12 cellular contexts compared by ENCODE assay signal in the genomic region with DNA sequence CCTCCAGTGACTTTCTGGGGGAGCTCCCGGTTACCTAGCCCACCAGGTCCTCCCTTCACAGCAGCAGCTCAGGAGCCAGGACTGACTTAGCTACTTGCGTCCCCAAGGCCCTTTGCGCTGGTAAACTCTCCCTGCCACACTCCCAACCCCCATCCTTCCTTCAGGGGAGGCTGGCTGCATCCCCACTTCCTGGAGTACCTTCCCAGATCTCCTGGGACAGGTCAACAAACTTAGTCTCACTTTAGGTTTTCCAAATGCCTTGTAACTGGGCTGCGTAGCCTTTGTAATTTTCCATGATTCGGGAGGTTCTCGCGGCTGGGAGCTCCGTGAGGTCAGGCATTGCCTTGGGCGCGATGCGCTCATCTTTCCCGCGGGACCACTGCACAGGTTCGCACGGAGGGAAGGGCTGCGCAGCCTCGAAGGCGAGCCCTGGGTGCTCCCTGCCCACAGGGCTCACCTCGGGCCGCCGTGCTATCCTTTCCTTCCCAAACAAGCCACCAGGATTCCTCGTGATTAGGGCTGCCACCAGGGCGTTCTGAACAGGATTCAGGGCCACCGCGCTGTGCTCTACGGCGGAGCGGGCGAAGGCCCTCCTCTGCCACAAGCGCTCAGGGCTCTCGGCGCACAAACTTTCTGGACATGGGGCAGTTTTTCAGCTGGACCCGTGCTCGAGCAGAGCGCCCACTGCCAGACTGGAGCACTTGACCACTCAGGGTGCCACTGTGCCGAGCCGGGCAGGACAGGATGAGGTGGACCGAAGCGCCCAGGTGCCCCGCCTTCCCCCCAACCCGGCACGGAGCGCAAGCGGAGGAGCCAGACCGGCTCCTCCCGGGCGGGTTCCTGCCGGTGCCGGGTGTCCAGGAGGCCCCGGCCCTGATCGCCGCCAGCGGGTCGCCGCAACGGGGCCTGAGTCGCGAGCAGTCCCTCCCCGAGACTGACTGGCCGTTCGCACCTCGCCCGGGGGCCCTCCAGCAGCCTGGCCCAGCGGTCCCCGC. TPM values are rescaled to one million over a fixed set of nuclear protein-coding genes. Genes with fewer than 3 reads are reported as not detected.
A peak's percentile ranks its signal among the peaks of the same experiment; 100 is the strongest.
DNase-seq lines count a peak whose midpoint lies in the region; ATAC-seq and TF ChIP-seq lines count a peak whose summit lies in the region.
"Had no signal": no experiment of that assay in that cellular context is flagged by ENCODE, and none has a peak within 500 bp of the region (broad histone marks: within the 10 kb centered on the region; RNA-seq: fewer than 3 reads in every experiment).

No MANE protein-coding gene starts in this region.

- intact Hi-C loops in dorsolateral prefrontal cortex (cut with DNase I): no loop called here
- intact Hi-C loops in left lung (cut with DNase I): no loop called here

- H3K27me3 ChIP-seq in dorsolateral prefrontal cortex (peaks cover 0 to 59% (median 42%) of the 10 kb centered on the region in 45 donors), left lung (peaks cover 24 to 87% of the 10 kb centered on the region in 2 donors), smooth muscle cell (ENCODE audit: low read depth) (peaks cover 94% of the 10 kb centered on the region)

- peak overlapping the region; percentile 83 for H3K4me2 ChIP-seq in smooth muscle cell

- peak overlapping the region; percentile 18 for H2AFZ ChIP-seq in smooth muscle cell (ENCODE audit: low read depth)

- WGBS in smooth muscle cell (ENCODE audit: low lambda C conversion rate): 5% methylated on average over 53 of the region's 65 CpGs

- H3K4me3 ChIP-seq in dorsolateral prefrontal cortex (peak overlapping the region in 33 of 59 donors; percentile 3 to 52 (median 30)), left lung (peak overlapping the region; percentile 34 to 50), smooth muscle cell (peak overlapping the region; percentile 53)

- H3K9me3 ChIP-seq in left lung (no peaks in the 10 kb centered on the region), smooth muscle cell (replicated peaks; ENCODE audit: low read depth) (no peaks in the 10 kb centered on the region)

- no peak overlapping the region for H3K9ac ChIP-seq in smooth muscle cell (ENCODE audit: low read depth)

- H3K36me3 ChIP-seq in left lung (no peaks in the 10 kb centered on the region), smooth muscle cell (ENCODE audit: low read depth) (no peaks in the 10 kb centered on the region)

- peak; percentile 17 for DNase-seq in DMS 273 (lab: John Stamatoyannopoulos, UW; ENCODE audit: unreplicated experiment)
- DNase-seq in DMS 273 treated with DMSO at 0.1 percent for 48 hours (lab: John Stamatoyannopoulos, UW): no peak
- no peak for DNase-seq in dorsolateral prefrontal cortex
- DNase-seq in left lung: peak in 1 of 2 donors; percentile 84
- DNase-seq in smooth muscle cell (lab: John Stamatoyannopoulos, UW; ENCODE audit: unreplicated experiment): no peak
- no peak for DNase-seq in AG08395 (ENCODE audit: low spot score)
- no peak for DNase-seq in NCI-H1930 (lab: John Stamatoyannopoulos, UW)
- DNase-seq in HPDE6-E6E7 (ENCODE audit: extremely low spot score): no peak
- DNase-seq: Karpas-422, NCI-H69 had no signal

- H3K79me2 ChIP-seq in smooth muscle cell (ENCODE audit: low read depth): no peaks in the 10 kb centered on the region

- peak; percentile 36 for ATAC-seq in left lung

- H3K4me1 ChIP-seq in left lung (peaks cover 0 to 9% of the 10 kb centered on the region in 2 donors), smooth muscle cell (ENCODE audit: low read depth) (no peaks in the 10 kb centered on the region)

- no peak for TF ChIP-seq CTCF in dorsolateral prefrontal cortex (IDR thresholded peaks at IDR 0.05 in 54 of 56, conservative IDR thresholded peaks at IDR 0.05 in 2 of 56; ENCODE audit: low read depth in 1 of 56, partially characterized antibody in 56 of 56)
- no peak for TF ChIP-seq CTCF in left lung (IDR thresholded peaks at IDR 0.05)
- TF ChIP-seq CTCF in smooth muscle cell (IDR thresholded peaks at IDR 0.05; ENCODE audit: borderline replicate concordance, insufficient read depth, poor library complexity, severe bottlenecking): no peak

- H3K27ac ChIP-seq in dorsolateral prefrontal cortex (no peak overlapping the region), left lung (peak overlapping the region; percentile 60 to 82), smooth muscle cell (ENCODE audit: low read depth) (no peak overlapping the region)

- H3F3A ChIP-seq in smooth muscle cell (ENCODE audit: low read depth): no peaks in the 10 kb centered on the region

- H4K20me1 ChIP-seq in smooth muscle cell (ENCODE audit: low read depth): no peaks in the 10 kb centered on the region

RNA-seq across cellular contexts. Expression of a gene that starts 1.1 kb away (rescaled TPM):
- under 1 TPM in 1 of 120 experiments, not detected in 119; 0.25 TPM for total RNA-seq in dorsolateral prefrontal cortex
- 100 to 1,000 TPM in 1 of 2 donors, 10 to 100 TPM in 1; 56.8 to 137 TPM for total RNA-seq in left lung
- total RNA-seq in smooth muscle cell: 1.3 and 2.0 TPM in 2 replicates
- polyA plus RNA-seq in smooth muscle cell: 0.39 and 1.3 TPM in 2 replicates
- total RNA-seq: A172; T-helper 2 cell treated with Interferon-gamma antibody and Interleukin-4, amounts not matched to agents 100 ng/mL and 5 ng/mL, for 36 hours had no signal

Comparison
In these comparisons a context has a peak if more than half of its experiments do, and no peak if none do; other contexts are left out.
1. H3K27ac ChIP-seq: peak in left lung (2 of 2); none in dorsolateral prefrontal cortex (0 of 59) and smooth muscle cell (single experiment).
2. RNA of a gene that starts 1.1 kb away (total RNA-seq): 56.8 to 137 TPM in left lung; 1.3 to 2.0 TPM in smooth muscle cell and 0.25 TPM in dorsolateral prefrontal cortex; every median in the first group is over 10 times any median in the second.
3. Peak in every context shown above with its lines, with median percentiles within 50 percentile points of each other: H3K4me3 ChIP-seq.